In the genomic region with DNA sequence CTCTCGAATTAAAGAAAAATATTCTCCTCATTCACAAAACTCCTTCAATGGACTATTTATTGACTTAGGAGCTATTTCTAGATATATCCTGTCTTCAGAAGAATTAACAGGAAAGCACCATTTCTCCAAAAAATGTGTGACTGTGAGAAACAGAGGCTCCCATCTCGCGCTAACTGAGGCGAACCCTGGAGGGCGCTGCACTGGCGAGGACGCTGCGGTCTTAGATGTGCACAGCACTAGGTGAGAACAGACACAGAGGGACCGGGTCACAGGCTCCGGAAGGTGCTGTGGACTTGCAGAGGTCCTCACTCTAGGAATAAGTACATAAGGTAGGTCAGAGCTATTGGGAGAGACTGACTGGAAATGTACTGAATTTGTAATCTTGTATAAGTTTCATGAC, we compare ENCODE assay signal across 18 cellular contexts.
"Had no signal": no experiment of that assay in that cellular context is flagged by ENCODE, and none has a peak within 500 bp of the region (broad histone marks: within the 10 kb centered on the region; RNA-seq: fewer than 3 reads in every experiment).

No MANE protein-coding gene starts in this region.

- H3K4me1 ChIP-seq: SJSA1 had no signal

- DNase-seq: KBM-7, MV-4-11, NCI-H1048, NCI-H1105, NCI-H1417 treated with DMSO at 0.1 percent for 48 hours, NCI-H187 treated with DMSO at 0.1 percent for 48 hours, NCI-H2029 treated with DMSO at 0.1 percent for 48 hours, NCI-H2171 treated with DMSO at 0.1 percent for 48 hours, NCI-H524, NCI-H526 treated with DMSO at 0.1 percent for 48 hours, NCI-H748 treated with DMSO at 0.1 percent for 48 hours, Right ventricle myocardium superior, RPMI8226, SIG-M5, T-helper 1 cell had no signal

- H3K27me3 ChIP-seq: SJSA1 had no signal

- H3K4me3 ChIP-seq: SJSA1, SK-N-MC had no signal

- H3K9me3 ChIP-seq: SJSA1 had no signal

- H3K27ac ChIP-seq: SJSA1, SK-N-MC had no signal

- FAIRE-seq: RCC 7860 had no signal

- H3K36me3 ChIP-seq: SJSA1 had no signal
